In genomic region chr18:62458346-62458745, GRCh38 we compare ENCODE assay signal across 24 cellular contexts.
A peak's percentile ranks its signal among the peaks of the same experiment; 100 is the strongest.
DNase-seq lines count a peak whose midpoint lies in the region; ATAC-seq and TF ChIP-seq lines count a peak whose summit lies in the region.
"Had no signal": no experiment of that assay in that cellular context is flagged by ENCODE, and none has a peak within 500 bp of the region (broad histone marks: within the 10 kb centered on the region; RNA-seq: fewer than 3 reads in every experiment).

No MANE protein-coding gene starts in this region.

- no peak overlapping the region for H3K4me3 ChIP-seq in HCT116 (replicated peaks in 1 of 2; ENCODE audit: low read depth in 1 of 2, low read length in 2 of 2)
- no peak overlapping the region for H3K4me3 ChIP-seq in osteoblast (ENCODE audit: insufficient read depth, low read length)
- H3K4me3 ChIP-seq: A549, lower lobe of right lung, mucosa of descending colon, pancreas, SK-N-MC, spleen, transverse colon had no signal

- ATAC-seq in HCT116 = peak; percentile 69
- peak; percentile 51; the same call in 1 of the 2 replicates for ATAC-seq in WTC11
- ATAC-seq in HG03108 (IDR thresholded peaks at IDR 0.05; ENCODE audit: unreplicated experiment) = no peak
- no peak for ATAC-seq in GM21381 (IDR thresholded peaks at IDR 0.05; ENCODE audit: unreplicated experiment)
- ATAC-seq: activated T-cell treated with anti-CD3 and anti-CD28 coated beads, Interleukin-2, amount 50 U/mL, for 4 hours; lower lobe of right lung; pancreas had no signal

- H3K27ac ChIP-seq in HCT116 (ENCODE audit: low read depth, low read length) (no peak overlapping the region), osteoblast (ENCODE audit: low read depth, low read length) (no peak overlapping the region)
- H3K27ac ChIP-seq: lower lobe of right lung, pancreas, SK-N-MC, spleen, transverse colon had no signal

- no TSS peak for BruUV-seq in HCT116 (replicated peaks; lab: Mats Ljungman, UMichigan)

- no peaks in the 10 kb centered on the region for H3K36me3 ChIP-seq in HCT116 (ENCODE audit: control insufficient read depth in 1 of 2, insufficient read depth in 2 of 2, low read length in 2 of 2)
- no peaks in the 10 kb centered on the region for H3K36me3 ChIP-seq in osteoblast (ENCODE audit: insufficient read depth, low read length)
- H3K36me3 ChIP-seq: lower lobe of right lung, pancreas, spleen, transverse colon had no signal

- peak overlapping the region; percentile 46 for H2AFZ ChIP-seq in HCT116 (ENCODE audit: low read depth, low read length, poor library complexity, severe bottlenecking)
- no peak overlapping the region for H2AFZ ChIP-seq in osteoblast (ENCODE audit: low read length)

- no peak for TF ChIP-seq POLR2A in HCT116 (IDR thresholded peaks at IDR 0.05; ENCODE audit: borderline replicate concordance, extremely low read depth, insufficient read depth, insufficient read length)

- peak; percentile 33 for DNase-seq in activated CD4-positive, alpha-beta T cell treated with anti-CD3 and anti-CD28 coated beads, Interleukin-2, amount 10 ng/mL, durations not matched to agents 24 days and 14 days
- no peak for DNase-seq in activated CD4-positive, alpha-beta T cell treated with anti-CD3 and anti-CD28 coated beads, Interleukin-2, amount 50 U/mL, for 4 hours
- no peak for DNase-seq in HCT116 (ENCODE audit: low read depth, low spot score)
- no peak for DNase-seq in WTC11 (ENCODE audit: low spot score)
- peak; percentile 58 for DNase-seq in osteoblast (ENCODE audit: insufficient read length, low spot score, missing footprints)
- no peak for DNase-seq in COLO668 (lab: John Stamatoyannopoulos, UW; ENCODE audit: unreplicated experiment)
- DNase-seq: activated gamma-delta T cell treated with Interleukin-2 at 50 U/mL for 16 hours; activated T-cell treated with anti-CD3 and anti-CD28 coated beads, Interleukin-2, amount 50 U/mL, for 4 hours; GF-D8; KG1; lower lobe of right lung; mucosa of descending colon; NCI-H1436; NCI-H2171 treated with DMSO at 0.1 percent for 48 hours; NCI-H524 treated with DMSO at 0.1 percent for 48 hours; pancreas; RPMI8226; spleen; transverse colon had no signal

- H3K4me2 ChIP-seq in HCT116 (ENCODE audit: low read length) = 0 out of 2 replicates have a peak overlapping the region, but pooled peaks have one; percentile 8
- no peak overlapping the region for H3K4me2 ChIP-seq in osteoblast (ENCODE audit: insufficient read depth, low read length)
- H3K4me2 ChIP-seq: A549 had no signal

- H4K20me1 ChIP-seq in HCT116 (ENCODE audit: insufficient read depth) (no peaks in the 10 kb centered on the region), osteoblast (ENCODE audit: insufficient read depth, low read length) (no peaks in the 10 kb centered on the region)

- no peaks in the 10 kb centered on the region for H3K9me2 ChIP-seq in HCT116 (ENCODE audit: insufficient read depth)

- H3K27ac Mint-ChIP-seq in activated CD4-positive, alpha-beta T cell treated with anti-CD3 and anti-CD28 coated beads, Interleukin-2, amount 10 ng/mL, durations not matched to agents 24 days and 14 days = no peak overlapping the region
- no peak overlapping the region for H3K27ac Mint-ChIP-seq in WTC11
- H3K27ac Mint-ChIP-seq: nephron had no signal

- peaks cover 5% of the 10 kb centered on the region for H3K4me1 Mint-ChIP-seq in activated CD4-positive, alpha-beta T cell treated with anti-CD3 and anti-CD28 coated beads, Interleukin-2, amount 10 ng/mL, durations not matched to agents 24 days and 14 days
- peaks cover 15% of the 10 kb centered on the region for H3K4me1 Mint-ChIP-seq in WTC11
- H3K4me1 Mint-ChIP-seq: nephron had no signal

- TF ChIP-seq CTCF in HCT116 (IDR thresholded peaks at IDR 0.05 in 2 of 3, conservative IDR thresholded peaks at IDR 0.05 in 1 of 3; ENCODE audit: borderline replicate concordance in 1 of 3, insufficient read depth in 1 of 3, low read depth in 2 of 3, low read length in 2 of 3) (peak in 2 of 3 experiments; percentile 8 to 31; a peak in 2 of 6 replicates), WTC11 (IDR thresholded peaks at IDR 0.05) (no peak), osteoblast (IDR thresholded peaks at IDR 0.05; ENCODE audit: extremely low read depth, low read depth, low read length) (no peak)

- H3K9ac ChIP-seq in HCT116 (ENCODE audit: low read length) = no peak overlapping the region

- peaks cover 3% of the 10 kb centered on the region for H3K9me3 Mint-ChIP-seq in activated CD4-positive, alpha-beta T cell treated with anti-CD3 and anti-CD28 coated beads, Interleukin-2, amount 10 ng/mL, durations not matched to agents 24 days and 14 days
- no peaks in the 10 kb centered on the region for H3K9me3 Mint-ChIP-seq in WTC11
- H3K9me3 Mint-ChIP-seq: activated T-cell treated with anti-CD3 and anti-CD28 coated beads, Interleukin-2, amount 50 U/mL, for 4 hours; nephron had no signal

- H3K27me3 Mint-ChIP-seq in activated CD4-positive, alpha-beta T cell treated with anti-CD3 and anti-CD28 coated beads, Interleukin-2, amount 10 ng/mL, durations not matched to agents 24 days and 14 days = peaks cover under 1% of the 10 kb centered on the region
- no peaks in the 10 kb centered on the region for H3K27me3 Mint-ChIP-seq in WTC11 (ENCODE audit: low read depth)

- RAD21 ChIA-PET in HCT116 (lab: Charles Lee; ENCODE audit: low non-redundant PET in 1 of 2, low total read pairs in 2 of 2, uncharacterized antibody in 2 of 2, unreplicated experiment in 2 of 2) = no interaction called here

- no peaks in the 10 kb centered on the region for H3K79me2 ChIP-seq in HCT116 (ENCODE audit: insufficient read depth, low read length)
- no peaks in the 10 kb centered on the region for H3K79me2 ChIP-seq in osteoblast (ENCODE audit: insufficient read depth, low read length)

- intact Hi-C loops in activated CD4-positive, alpha-beta T cell treated with anti-CD3 and anti-CD28 coated beads, Interleukin-2, amount 10 ng/mL, durations not matched to agents 24 days and 14 days (cut with micrococcal nuclease) = no loop called here
- intact Hi-C loops in HCT116 (cut with micrococcal nuclease) = loop anchor here (2.0 kb wide), 1 partner anchor 58 kb away; no protein-coding TSS in a partner anchor

- TF ChIP-seq RAD21 in HCT116 (IDR thresholded peaks at IDR 0.05; ENCODE audit: low read depth) = peak; percentile 40

- POLR2A ChIA-PET in HCT116 (lab: Charles Lee) (no interaction called here), WTC11 (lab: Charles Lee) (no interaction called here)

- no peak overlapping the region for H3K4me3 Mint-ChIP-seq in activated CD4-positive, alpha-beta T cell treated with anti-CD3 and anti-CD28 coated beads, Interleukin-2, amount 10 ng/mL, durations not matched to agents 24 days and 14 days
- H3K4me3 Mint-ChIP-seq in WTC11 = no peak overlapping the region
- H3K4me3 Mint-ChIP-seq: activated T-cell treated with anti-CD3 and anti-CD28 coated beads, Interleukin-2, amount 50 U/mL, for 4 hours; nephron had no signal

- H3K36me3 Mint-ChIP-seq in activated CD4-positive, alpha-beta T cell treated with anti-CD3 and anti-CD28 coated beads, Interleukin-2, amount 10 ng/mL, durations not matched to agents 24 days and 14 days (ENCODE audit: low read depth) = no peaks in the 10 kb centered on the region
- no peaks in the 10 kb centered on the region for H3K36me3 Mint-ChIP-seq in WTC11

- CTCF ChIA-PET in HCT116 (lab: Charles Lee) = interaction anchor here (0.6 to 1.4 kb wide), 4 partner anchors 8 to 33 kb away, joined by 3 to 5 read pairs (median 4); no protein-coding TSS in a partner anchor
- CTCF ChIA-PET in WTC11 (lab: Charles Lee) = interaction anchor here (0.6 to 2.5 kb wide), 8 partner anchors 13 to 567 kb away, joined by 3 to 13 read pairs (median 5); no protein-coding TSS in a partner anchor

- no peaks in the 10 kb centered on the region for H3K9me3 ChIP-seq in HCT116 (ENCODE audit: control insufficient read depth in 1 of 2, insufficient read depth in 1 of 2, low read depth in 1 of 2, low read length in 2 of 2)
- no peaks in the 10 kb centered on the region for H3K9me3 ChIP-seq in osteoblast (ENCODE audit: low read depth, low read length)
- H3K9me3 ChIP-seq: A549, lower lobe of right lung, mucosa of descending colon, pancreas, spleen, transverse colon had no signal

- peaks cover 8 to 22% of the 10 kb centered on the region in 2 experiments for H3K4me1 ChIP-seq in HCT116 (ENCODE audit: control insufficient read depth in 1 of 2, insufficient read depth in 2 of 2, low read length in 2 of 2)
- H3K4me1 ChIP-seq in osteoblast (ENCODE audit: insufficient read depth, low read length) = no peaks in the 10 kb centered on the region
- H3K4me1 ChIP-seq: transverse colon had no signal

- no peaks in the 10 kb centered on the region for H3K27me3 ChIP-seq in HCT116 (ENCODE audit: insufficient read depth, low read length)
- H3K27me3 ChIP-seq in osteoblast (ENCODE audit: insufficient read depth, low read length) = peaks cover 5% of the 10 kb centered on the region
- H3K27me3 ChIP-seq: pancreas, transverse colon had no signal

TF ChIP-seq in HCT116, 20 proteins besides CTCF, POLR2A, EP300 and RAD21 (continues in another document):
- TF ChIP-seq EZH2phosphoT487 (IDR thresholded peaks at IDR 0.05; ENCODE audit: borderline replicate concordance) (no peak), SRF (IDR thresholded peaks at IDR 0.05; ENCODE audit: low read depth) (no peak)

TF ChIP-seq in WTC11, 78 proteins besides CTCF, POLR2A, EP300 and RAD21:
- no peak for TF ChIP-seq ATF3 (CRISPR knock-in tag; conservative IDR thresholded peaks at IDR 0.05)
- TF ChIP-seq GABPB1 (CRISPR knock-in tag; IDR thresholded peaks at IDR 0.05) = no peak
TF ChIP-seq in WTC11: peak in this region for 0.

Comparison
In these comparisons a context has a peak if more than half of its experiments do, and no peak if none do; other contexts are left out.
1. DNase-seq: peak in activated CD4-positive, alpha-beta T cell treated with anti-CD3 and anti-CD28 coated beads, Interleukin-2, amount 10 ng/mL, durations not matched to agents 24 days and 14 days (single experiment) and osteoblast (single experiment); none in activated CD4-positive, alpha-beta T cell treated with anti-CD3 and anti-CD28 coated beads, Interleukin-2, amount 50 U/mL, for 4 hours (0 of 2), HCT116 (single experiment), WTC11 (single experiment) and COLO668 (single experiment).
2. ATAC-seq: peak in HCT116 (single experiment) and WTC11 (single experiment); none in HG03108 (single experiment) and GM21381 (single experiment).
3. CTCF ChIP-seq: peak in HCT116 (2 of 3); none in WTC11 (single experiment) and osteoblast (single experiment).